In genomic region chr12:98424726-98425401, GRCh38 we compare ENCODE assay signal across 1 cellular context.
TF ChIP-seq lines count a peak whose summit lies in the region.

No MANE protein-coding gene starts in this region.

TF ChIP-seq in GM23338, 12 proteins besides CTCF, POLR2A, EP300 and RAD21 (continued from another document):
- TF ChIP-seq ZNF462 (CRISPR knock-in tag; IDR thresholded peaks at IDR 0.05) = no peak
- TF ChIP-seq STAT1 (IDR thresholded peaks at IDR 0.05; ENCODE audit: unreplicated experiment) = no peak
- no peak for TF ChIP-seq JUNB (IDR thresholded peaks at IDR 0.05; ENCODE audit: unreplicated experiment)
- no peak for TF ChIP-seq EZH2phosphoT487 (IDR thresholded peaks at IDR 0.05; ENCODE audit: unreplicated experiment)
- TF ChIP-seq ETS1 (IDR thresholded peaks at IDR 0.05) = no peak
- TF ChIP-seq EZH2 (IDR thresholded peaks at IDR 0.05; ENCODE audit: low read depth, unreplicated experiment) = no peak
